ENCODE assay signal across 1 cellular context in genomic region chr17:78108726-78109488, GRCh38.
TF ChIP-seq lines count a peak whose summit lies in the region.

No MANE protein-coding gene starts in this region.

TF ChIP-seq in HepG2, 621 proteins besides CTCF, POLR2A, EP300 and RAD21 (continued from another document):
- peak; percentile 51; the same call in 1 of the 2 replicates for TF ChIP-seq ZBTB33 (CRISPR knock-in tag; IDR thresholded peaks at IDR 0.05)
- TF ChIP-seq NCOA2 (CRISPR knock-in tag; IDR thresholded peaks at IDR 0.05), result 0 out of 2 replicates have a peak, but pooled peaks have one; percentile 17
- peak; percentile 80 for TF ChIP-seq RARA (CRISPR knock-in tag; IDR thresholded peaks at IDR 0.05)
- peak; percentile 59 for TF ChIP-seq RXRB (CRISPR knock-in tag; IDR thresholded peaks at IDR 0.05; ENCODE audit: borderline replicate concordance)
- TF ChIP-seq MYC (CRISPR knock-in tag; IDR thresholded peaks at IDR 0.05; ENCODE audit: borderline replicate concordance), result 0 out of 2 replicates have a peak, but pooled peaks have one; percentile 7
- TF ChIP-seq ERF (CRISPR knock-in tag; IDR thresholded peaks at IDR 0.05), result 0 out of 2 replicates have a peak, but pooled peaks have one; percentile 49
- TF ChIP-seq PRDM15 (CRISPR knock-in tag; IDR thresholded peaks at IDR 0.05), result no peak
- 0 out of 2 replicates have a peak, but pooled peaks have one; percentile 27 for TF ChIP-seq ZNF768 (CRISPR knock-in tag; IDR thresholded peaks at IDR 0.05)
- TF ChIP-seq ATF4 (CRISPR knock-in tag; IDR thresholded peaks at IDR 0.05), result peak in 1 of 2 experiments; percentile 62; a peak in 1 of 4 replicates
- peak; percentile 35; the same call in 1 of the 2 replicates for TF ChIP-seq FOXP4 (CRISPR knock-in tag; IDR thresholded peaks at IDR 0.05)
